In genomic region chr9:18896531-18897179, GRCh38 we compare ENCODE assay signal across 17 cellular contexts.
DNase-seq lines count a peak whose midpoint lies in the region; ATAC-seq and TF ChIP-seq lines count a peak whose summit lies in the region.
"Had no signal": no experiment of that assay in that cellular context is flagged by ENCODE, and none has a peak within 500 bp of the region (broad histone marks: within the 10 kb centered on the region; RNA-seq: fewer than 3 reads in every experiment).

No MANE protein-coding gene starts in this region.

- H3K4me2 ChIP-seq in KMS-11 = no peak overlapping the region

- H3K27ac ChIP-seq in KMS-11 = 0 out of 2 replicates have a peak overlapping the region, but pooled peaks have one; percentile 19
- H3K27ac ChIP-seq: ovary, testis had no signal

- no peaks in the 10 kb centered on the region for H3K36me3 ChIP-seq in KMS-11 (ENCODE audit: insufficient read depth)
- H3K36me3 ChIP-seq: ovary had no signal

- no peaks in the 10 kb centered on the region for H3K27me3 ChIP-seq in KMS-11 (ENCODE audit: insufficient read depth, low read depth)
- H3K27me3 ChIP-seq: ovary, testis had no signal

- H2AFZ ChIP-seq in KMS-11 (ENCODE audit: low read depth) = no peak overlapping the region

- H3K4me3 Mint-ChIP-seq in natural killer cell treated with Interleukin-12 subunit alpha and Interleukin-12 subunit beta and Interleukin-15 and Interleukin-18, amount 100 ng/mL, for 72 hours = no peak overlapping the region
- H3K4me3 Mint-ChIP-seq in natural killer cell = no peak overlapping the region
- no peak overlapping the region for H3K4me3 Mint-ChIP-seq in activated T-helper 1 cell treated with anti-CD3 and anti-CD28 coated beads, Interleukin-12 subunit alpha, Interleukin-12 subunit beta, Interleukin-2, Interleukin-4 antibody, amounts not matched to agents 30 ng/mL and 10 ng/mL and 1 ng/mL, durations not matched to agents 14 hours and 24 hours and 36 hours
- H3K4me3 Mint-ChIP-seq in HFFc6 = no peak overlapping the region
- H3K4me3 Mint-ChIP-seq: activated T-cell treated with anti-CD3 and anti-CD28 coated beads, Interleukin-2, amount 50 U/mL, for 24 hours had no signal

- no peaks in the 10 kb centered on the region for H3K79me2 ChIP-seq in KMS-11 (ENCODE audit: insufficient read depth, low read depth)

- no peaks in the 10 kb centered on the region for H3K4me1 Mint-ChIP-seq in natural killer cell treated with Interleukin-12 subunit alpha and Interleukin-12 subunit beta and Interleukin-15 and Interleukin-18, amount 100 ng/mL, for 72 hours (ENCODE audit: low read depth in 2 of 2)
- H3K4me1 Mint-ChIP-seq in natural killer cell (peaks cover 9 to 13% of the 10 kb centered on the region in 2 donors), HFFc6 (ENCODE audit: low read depth) (peaks cover 13% of the 10 kb centered on the region)
- peaks cover 7% of the 10 kb centered on the region for H3K4me1 Mint-ChIP-seq in activated T-helper 1 cell treated with anti-CD3 and anti-CD28 coated beads, Interleukin-12 subunit alpha, Interleukin-12 subunit beta, Interleukin-2, Interleukin-4 antibody, amounts not matched to agents 30 ng/mL and 10 ng/mL and 1 ng/mL, durations not matched to agents 14 hours and 24 hours and 36 hours (ENCODE audit: low read depth)

- H3K36me3 Mint-ChIP-seq in natural killer cell treated with Interleukin-12 subunit alpha and Interleukin-12 subunit beta and Interleukin-15 and Interleukin-18, amount 100 ng/mL, for 72 hours = peaks cover 15% of the 10 kb centered on the region
- H3K36me3 Mint-ChIP-seq in natural killer cell (peaks cover 22% of the 10 kb centered on the region), HFFc6 (ENCODE audit: low read depth) (peaks cover 84% of the 10 kb centered on the region)
- peaks cover 7% of the 10 kb centered on the region for H3K36me3 Mint-ChIP-seq in activated T-helper 1 cell treated with anti-CD3 and anti-CD28 coated beads, Interleukin-12 subunit alpha, Interleukin-12 subunit beta, Interleukin-2, Interleukin-4 antibody, amounts not matched to agents 30 ng/mL and 10 ng/mL and 1 ng/mL, durations not matched to agents 14 hours and 24 hours and 36 hours (ENCODE audit: low read depth)

- intact Hi-C loops in natural killer cell (cut with micrococcal nuclease) = no loop called here
- intact Hi-C loops in activated T-helper 1 cell treated with anti-CD3 and anti-CD28 coated beads, Interleukin-12 subunit alpha, Interleukin-12 subunit beta, Interleukin-2, Interleukin-4 antibody, amounts not matched to agents 30 ng/mL and 10 ng/mL and 1 ng/mL, durations not matched to agents 14 hours and 24 hours and 36 hours (cut with micrococcal nuclease) = no loop called here

- H4K20me1 ChIP-seq in KMS-11 (ENCODE audit: insufficient read depth) = no peaks in the 10 kb centered on the region

- TF ChIP-seq CTCF in natural killer cell (IDR thresholded peaks at IDR 0.05) (no peak), KMS-11 (conservative IDR thresholded peaks at IDR 0.05; ENCODE audit: low read depth, low read length) (no peak), HFFc6 (IDR thresholded peaks at IDR 0.05) (no peak)

- DNase-seq in natural killer cell treated with Interleukin-12 subunit alpha and Interleukin-12 subunit beta and Interleukin-15 and Interleukin-18, amount 100 ng/mL, for 72 hours (ENCODE audit: low spot score) = no peak
- no peak for DNase-seq in natural killer cell
- DNase-seq in activated T-helper 1 cell treated with anti-CD3 and anti-CD28 coated beads, Interleukin-12 subunit alpha, Interleukin-12 subunit beta, Interleukin-2, Interleukin-4 antibody, amounts not matched to agents 30 ng/mL and 10 ng/mL and 1 ng/mL, durations not matched to agents 14 hours and 24 hours and 36 hours (ENCODE audit: low spot score) = peak; percentile 9
- no peak for DNase-seq in HFFc6
- no peak for DNase-seq in germinal center (ENCODE audit: low spot score)
- DNase-seq in D341Med (ENCODE audit: low spot score) = no peak
- DNase-seq: activated T-cell treated with anti-CD3 and anti-CD28 coated beads, Interleukin-2, amount 50 U/mL, for 24 hours; amygdala; foreskin fibroblast; NCI-H2227 treated with DMSO at 0.1 percent for 48 hours; ovary; SHP77; stimulated activated CD4-positive, alpha-beta T cell treated with anti-CD3 and anti-CD28 coated beads, Interleukin-2, amount 100 ng/mL, for 48 hours; testis had no signal

- H3K27me3 Mint-ChIP-seq in natural killer cell treated with Interleukin-12 subunit alpha and Interleukin-12 subunit beta and Interleukin-15 and Interleukin-18, amount 100 ng/mL, for 72 hours = peaks cover 3 to 6% of the 10 kb centered on the region in 2 donors
- H3K27me3 Mint-ChIP-seq in natural killer cell (ENCODE audit: low read depth in 2 of 2) (peaks cover 5 to 7% of the 10 kb centered on the region in 2 donors), HFFc6 (ENCODE audit: insufficient read depth) (peaks cover 2% of the 10 kb centered on the region)
- peaks cover 3% of the 10 kb centered on the region for H3K27me3 Mint-ChIP-seq in activated T-helper 1 cell treated with anti-CD3 and anti-CD28 coated beads, Interleukin-12 subunit alpha, Interleukin-12 subunit beta, Interleukin-2, Interleukin-4 antibody, amounts not matched to agents 30 ng/mL and 10 ng/mL and 1 ng/mL, durations not matched to agents 14 hours and 24 hours and 36 hours (ENCODE audit: insufficient read depth)

- H3K9me3 Mint-ChIP-seq in natural killer cell treated with Interleukin-12 subunit alpha and Interleukin-12 subunit beta and Interleukin-15 and Interleukin-18, amount 100 ng/mL, for 72 hours = peaks cover 17% of the 10 kb centered on the region
- peaks cover 7 to 12% of the 10 kb centered on the region in 2 donors for H3K9me3 Mint-ChIP-seq in natural killer cell
- H3K9me3 Mint-ChIP-seq in activated T-helper 1 cell treated with anti-CD3 and anti-CD28 coated beads, Interleukin-12 subunit alpha, Interleukin-12 subunit beta, Interleukin-2, Interleukin-4 antibody, amounts not matched to agents 30 ng/mL and 10 ng/mL and 1 ng/mL, durations not matched to agents 14 hours and 24 hours and 36 hours = peaks cover 42% of the 10 kb centered on the region
- H3K9me3 Mint-ChIP-seq in HFFc6 = peaks cover 31% of the 10 kb centered on the region

- H3K9ac ChIP-seq in KMS-11 = no peak overlapping the region

- H3K4me3 ChIP-seq in KMS-11 (IDR thresholded peaks at IDR 0.05; ENCODE audit: insufficient read depth, low read depth, low read length) = no peak overlapping the region
- H3K4me3 ChIP-seq: ovary, testis had no signal

- peak; percentile 60 to 69 for ATAC-seq in natural killer cell treated with Interleukin-12 subunit alpha and Interleukin-12 subunit beta and Interleukin-15 and Interleukin-18, amount 100 ng/mL, for 72 hours
- ATAC-seq in natural killer cell = no peak
- ATAC-seq: activated CD4-positive, CD25-positive, alpha-beta regulatory T cell treated with anti-CD3 and anti-CD28 coated beads, Interleukin-2, amount 50 U/mL, for 24 hours; left lobe of liver had no signal

- no peak overlapping the region for H3K27ac Mint-ChIP-seq in natural killer cell treated with Interleukin-12 subunit alpha and Interleukin-12 subunit beta and Interleukin-15 and Interleukin-18, amount 100 ng/mL, for 72 hours
- H3K27ac Mint-ChIP-seq in natural killer cell = no peak overlapping the region
- H3K27ac Mint-ChIP-seq in activated T-helper 1 cell treated with anti-CD3 and anti-CD28 coated beads, Interleukin-12 subunit alpha, Interleukin-12 subunit beta, Interleukin-2, Interleukin-4 antibody, amounts not matched to agents 30 ng/mL and 10 ng/mL and 1 ng/mL, durations not matched to agents 14 hours and 24 hours and 36 hours = no peak overlapping the region
- no peak overlapping the region for H3K27ac Mint-ChIP-seq in HFFc6
- H3K27ac Mint-ChIP-seq: activated T-cell treated with anti-CD3 and anti-CD28 coated beads, Interleukin-2, amount 50 U/mL, for 24 hours had no signal

- H3K4me1 ChIP-seq in KMS-11 (ENCODE audit: low read depth, poor library complexity, severe bottlenecking) = peaks cover 19% of the 10 kb centered on the region
- H3K4me1 ChIP-seq: testis had no signal

Comparison
In these comparisons a context has a peak if more than half of its experiments do, and no peak if none do; other contexts are left out.
1. ATAC-seq: peak in natural killer cell treated with Interleukin-12 subunit alpha and Interleukin-12 subunit beta and Interleukin-15 and Interleukin-18, amount 100 ng/mL, for 72 hours (2 of 2); none in natural killer cell (0 of 3).